8 cellular contexts compared by ENCODE assay signal in the genomic region with DNA sequence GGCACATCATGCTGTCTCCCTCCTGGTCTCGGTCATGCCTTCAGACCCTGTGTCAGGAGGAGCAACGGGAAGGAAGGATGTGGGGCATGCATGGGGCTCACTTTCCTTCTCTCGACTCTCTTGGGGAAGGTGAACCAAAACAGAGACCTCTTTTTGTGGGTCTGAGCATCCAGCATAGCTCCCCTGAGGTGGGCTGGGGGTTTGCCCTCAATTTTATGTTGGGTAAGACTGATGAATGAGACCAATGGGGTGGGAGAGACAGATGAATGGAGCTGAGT. TPM values are rescaled to one million over a fixed set of nuclear protein-coding genes. Genes with fewer than 3 reads are reported as not detected.
DNase-seq lines count a peak whose midpoint lies in the region; ATAC-seq and TF ChIP-seq lines count a peak whose summit lies in the region.

No MANE protein-coding gene starts in this region.

- 61% methylated on average over 3 of the region's 3 CpGs for WGBS in urinary bladder

- no peaks in the 10 kb centered on the region for H3K36me3 ChIP-seq in urinary bladder (ENCODE audit: insufficient read depth)

- H3K4me3 Mint-ChIP-seq in immature natural killer cell = peak overlapping the region; percentile 96 to 100 (median 99)

- TF ChIP-seq CTCF in GM12875 (IDR thresholded peaks at IDR 0.05; ENCODE audit: borderline replicate concordance, insufficient read depth, low read depth, low read length) = no peak
- no peak for TF ChIP-seq CTCF in GM13977 (IDR thresholded peaks at IDR 0.05; ENCODE audit: extremely low read depth, insufficient read depth, missing control alignments)

- peaks cover 0 to 8% (median 5%) of the 10 kb centered on the region in 3 donors for H3K27me3 Mint-ChIP-seq in immature natural killer cell (ENCODE audit: low read depth in 3 of 3)

- H3K4me3 ChIP-seq in GM12875 (ENCODE audit: low read depth, low read length) (peak overlapping the region; percentile 62), urinary bladder (ENCODE audit: low read depth, low read length) (peak overlapping the region; percentile 41)

- no peaks in the 10 kb centered on the region for H3K4me1 ChIP-seq in urinary bladder (ENCODE audit: insufficient read depth)

- in situ Hi-C loops in GM13977 (cut with MboI; ENCODE audit: low pct_unique_long_range_greater_than_20kb, low sequenced_read_pairs, unreplicated experiment) = no loop called here

- H3K9me3 Mint-ChIP-seq in immature natural killer cell = no peaks in the 10 kb centered on the region

- H3K36me3 Mint-ChIP-seq in immature natural killer cell = peaks cover 0 to 9% (median 3%) of the 10 kb centered on the region in 3 donors

- peaks cover 69 to 72% of the 10 kb centered on the region in 2 donors for H3K4me1 Mint-ChIP-seq in immature natural killer cell

- peak overlapping the region; percentile 81 for H3K27ac ChIP-seq in urinary bladder (ENCODE audit: low read depth)

- DNase-seq in OCI-M1 (lab: John Stamatoyannopoulos, UW) = peak; percentile 68
- no peak for DNase-seq in immature natural killer cell
- no peak for DNase-seq in DMS153 (lab: John Stamatoyannopoulos, UW)
- DNase-seq in NCI-H748 treated with DMSO at 0.1 percent for 48 hours (lab: John Stamatoyannopoulos, UW) = no peak
- DNase-seq in GM13977 (ENCODE audit: low spot score) = no peak

- ATAC-seq in GM21737 (IDR thresholded peaks at IDR 0.05; ENCODE audit: unreplicated experiment) = peak; percentile 29

- peak overlapping the region; percentile 96 to 100 (median 99) for H3K27ac Mint-ChIP-seq in immature natural killer cell

RNA-seq across cellular contexts. Expression of a gene that starts 2.6 kb away (rescaled TPM):
- polyA plus RNA-seq in immature natural killer cell = 10 to 100 TPM; 63.9 to 86.5 (median 78.4) TPM
- total RNA-seq in urinary bladder = 38.8 TPM
- polyA plus RNA-seq in urinary bladder = 20.2 TPM
